Comparison of ENCODE assay signal across 1 cellular context in genomic region chr4:37902738-37903693, GRCh38.
TF ChIP-seq lines count a peak whose summit lies in the region.

No MANE protein-coding gene starts in this region.

TF ChIP-seq in H1, 55 proteins besides CTCF, POLR2A, EP300 and RAD21:
- TF ChIP-seq SIX5 (IDR thresholded peaks at IDR 0.05; ENCODE audit: low read depth, low read length) (no peak), MAFK (IDR thresholded peaks at IDR 0.05; ENCODE audit: low read depth, low read length) (peak; percentile 42; the same call in 1 of the 2 replicates), KDM1A (IDR thresholded peaks at IDR 0.05; ENCODE audit: borderline replicate concordance, low read length) (no peak), BRCA1 (IDR thresholded peaks at IDR 0.05; ENCODE audit: low read depth, low read length) (no peak), CHD2 (IDR thresholded peaks at IDR 0.05; ENCODE audit: low read length) (no peak), TEAD4 (IDR thresholded peaks at IDR 0.05; ENCODE audit: low read depth, low read length) (no peak), BACH1 (IDR thresholded peaks at IDR 0.05; ENCODE audit: low read length) (no peak)
- TF ChIP-seq, protein P1, sequence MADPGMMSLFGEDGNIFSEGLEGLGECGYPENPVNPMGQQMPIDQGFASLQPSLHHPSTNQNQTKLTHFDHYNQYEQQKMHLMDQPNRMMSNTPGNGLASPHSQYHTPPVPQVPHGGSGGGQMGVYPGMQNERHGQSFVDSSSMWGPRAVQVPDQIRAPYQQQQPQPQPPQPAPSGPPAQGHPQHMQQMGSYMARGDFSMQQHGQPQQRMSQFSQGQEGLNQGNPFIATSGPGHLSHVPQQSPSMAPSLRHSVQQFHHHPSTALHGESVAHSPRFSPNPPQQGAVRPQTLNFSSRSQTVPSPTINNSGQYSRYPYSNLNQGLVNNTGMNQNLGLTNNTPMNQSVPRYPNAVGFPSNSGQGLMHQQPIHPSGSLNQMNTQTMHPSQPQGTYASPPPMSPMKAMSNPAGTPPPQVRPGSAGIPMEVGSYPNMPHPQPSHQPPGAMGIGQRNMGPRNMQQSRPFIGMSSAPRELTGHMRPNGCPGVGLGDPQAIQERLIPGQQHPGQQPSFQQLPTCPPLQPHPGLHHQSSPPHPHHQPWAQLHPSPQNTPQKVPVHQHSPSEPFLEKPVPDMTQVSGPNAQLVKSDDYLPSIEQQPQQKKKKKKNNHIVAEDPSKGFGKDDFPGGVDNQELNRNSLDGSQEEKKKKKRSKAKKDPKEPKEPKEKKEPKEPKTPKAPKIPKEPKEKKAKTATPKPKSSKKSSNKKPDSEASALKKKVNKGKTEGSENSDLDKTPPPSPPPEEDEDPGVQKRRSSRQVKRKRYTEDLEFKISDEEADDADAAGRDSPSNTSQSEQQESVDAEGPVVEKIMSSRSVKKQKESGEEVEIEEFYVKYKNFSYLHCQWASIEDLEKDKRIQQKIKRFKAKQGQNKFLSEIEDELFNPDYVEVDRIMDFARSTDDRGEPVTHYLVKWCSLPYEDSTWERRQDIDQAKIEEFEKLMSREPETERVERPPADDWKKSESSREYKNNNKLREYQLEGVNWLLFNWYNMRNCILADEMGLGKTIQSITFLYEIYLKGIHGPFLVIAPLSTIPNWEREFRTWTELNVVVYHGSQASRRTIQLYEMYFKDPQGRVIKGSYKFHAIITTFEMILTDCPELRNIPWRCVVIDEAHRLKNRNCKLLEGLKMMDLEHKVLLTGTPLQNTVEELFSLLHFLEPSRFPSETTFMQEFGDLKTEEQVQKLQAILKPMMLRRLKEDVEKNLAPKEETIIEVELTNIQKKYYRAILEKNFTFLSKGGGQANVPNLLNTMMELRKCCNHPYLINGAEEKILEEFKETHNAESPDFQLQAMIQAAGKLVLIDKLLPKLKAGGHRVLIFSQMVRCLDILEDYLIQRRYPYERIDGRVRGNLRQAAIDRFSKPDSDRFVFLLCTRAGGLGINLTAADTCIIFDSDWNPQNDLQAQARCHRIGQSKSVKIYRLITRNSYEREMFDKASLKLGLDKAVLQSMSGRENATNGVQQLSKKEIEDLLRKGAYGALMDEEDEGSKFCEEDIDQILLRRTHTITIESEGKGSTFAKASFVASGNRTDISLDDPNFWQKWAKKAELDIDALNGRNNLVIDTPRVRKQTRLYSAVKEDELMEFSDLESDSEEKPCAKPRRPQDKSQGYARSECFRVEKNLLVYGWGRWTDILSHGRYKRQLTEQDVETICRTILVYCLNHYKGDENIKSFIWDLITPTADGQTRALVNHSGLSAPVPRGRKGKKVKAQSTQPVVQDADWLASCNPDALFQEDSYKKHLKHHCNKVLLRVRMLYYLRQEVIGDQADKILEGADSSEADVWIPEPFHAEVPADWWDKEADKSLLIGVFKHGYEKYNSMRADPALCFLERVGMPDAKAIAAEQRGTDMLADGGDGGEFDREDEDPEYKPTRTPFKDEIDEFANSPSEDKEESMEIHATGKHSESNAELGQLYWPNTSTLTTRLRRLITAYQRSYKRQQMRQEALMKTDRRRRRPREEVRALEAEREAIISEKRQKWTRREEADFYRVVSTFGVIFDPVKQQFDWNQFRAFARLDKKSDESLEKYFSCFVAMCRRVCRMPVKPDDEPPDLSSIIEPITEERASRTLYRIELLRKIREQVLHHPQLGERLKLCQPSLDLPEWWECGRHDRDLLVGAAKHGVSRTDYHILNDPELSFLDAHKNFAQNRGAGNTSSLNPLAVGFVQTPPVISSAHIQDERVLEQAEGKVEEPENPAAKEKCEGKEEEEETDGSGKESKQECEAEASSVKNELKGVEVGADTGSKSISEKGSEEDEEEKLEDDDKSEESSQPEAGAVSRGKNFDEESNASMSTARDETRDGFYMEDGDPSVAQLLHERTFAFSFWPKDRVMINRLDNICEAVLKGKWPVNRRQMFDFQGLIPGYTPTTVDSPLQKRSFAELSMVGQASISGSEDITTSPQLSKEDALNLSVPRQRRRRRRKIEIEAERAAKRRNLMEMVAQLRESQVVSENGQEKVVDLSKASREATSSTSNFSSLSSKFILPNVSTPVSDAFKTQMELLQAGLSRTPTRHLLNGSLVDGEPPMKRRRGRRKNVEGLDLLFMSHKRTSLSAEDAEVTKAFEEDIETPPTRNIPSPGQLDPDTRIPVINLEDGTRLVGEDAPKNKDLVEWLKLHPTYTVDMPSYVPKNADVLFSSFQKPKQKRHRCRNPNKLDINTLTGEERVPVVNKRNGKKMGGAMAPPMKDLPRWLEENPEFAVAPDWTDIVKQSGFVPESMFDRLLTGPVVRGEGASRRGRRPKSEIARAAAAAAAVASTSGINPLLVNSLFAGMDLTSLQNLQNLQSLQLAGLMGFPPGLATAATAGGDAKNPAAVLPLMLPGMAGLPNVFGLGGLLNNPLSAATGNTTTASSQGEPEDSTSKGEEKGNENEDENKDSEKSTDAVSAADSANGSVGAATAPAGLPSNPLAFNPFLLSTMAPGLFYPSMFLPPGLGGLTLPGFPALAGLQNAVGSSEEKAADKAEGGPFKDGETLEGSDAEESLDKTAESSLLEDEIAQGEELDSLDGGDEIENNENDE (IDR thresholded peaks at IDR 0.05; ENCODE audit: insufficient replicate concordance, low read length) = no peak
